12 cellular contexts compared by ENCODE assay signal in genomic region chr1:171257207-171258052, GRCh38. TPM values are rescaled to one million over a fixed set of nuclear protein-coding genes. Genes with fewer than 3 reads are reported as not detected.
DNase-seq lines count a peak whose midpoint lies in the region; ATAC-seq and TF ChIP-seq lines count a peak whose summit lies in the region.
"Had no signal": no experiment of that assay in that cellular context is flagged by ENCODE, and none has a peak within 500 bp of the region (broad histone marks: within the 10 kb centered on the region; RNA-seq: fewer than 3 reads in every experiment).

No MANE protein-coding gene starts in this region.

- TF ChIP-seq CTCF in fibroblast of lung (conservative IDR thresholded peaks at IDR 0.05 in 1 of 2, IDR thresholded peaks at IDR 0.05 in 1 of 2; ENCODE audit: low read depth in 1 of 2, low read length in 2 of 2), result no peak
- no peak for TF ChIP-seq CTCF in omental fat pad (IDR thresholded peaks at IDR 0.05)
- no peak for TF ChIP-seq CTCF in chondrocyte (IDR thresholded peaks at IDR 0.05)

- no peaks in the 10 kb centered on the region for H3K4me1 ChIP-seq in fibroblast of lung (ENCODE audit: control insufficient read depth, extremely low read depth, insufficient read depth, low read length)

- DNase-seq in Daoy (ENCODE audit: low read depth) (peak; percentile 35), OCI-M1 (lab: John Stamatoyannopoulos, UW) (peak; percentile 72), fibroblast of lung (ENCODE audit: low read depth in 2 of 2) (peak; percentile 8 to 22), omental fat pad (ENCODE audit: low spot score) (peak; percentile 38), NCI-H2081 treated with DMSO at 0.1 percent for 48 hours (lab: John Stamatoyannopoulos, UW) (no peak), chondrocyte (ENCODE audit: low spot score) (no peak)
- no peak for DNase-seq in activated naive CD4-positive, alpha-beta T cell treated with anti-CD3 and anti-CD28 coated beads, Interleukin-2, amount 10 ng/mL, durations not matched to agents 7 days and 5 days
- no peak for DNase-seq in NK-92 treated with Interleukin-12 subunit alpha and Interleukin-12 subunit beta, amount 100 ng/mL, for 24 hours (lab: John Stamatoyannopoulos, UW)
- DNase-seq: effector CD8-positive, alpha-beta T cell; HCEC 1CT; kidney glomerular epithelial cell; NCI-H774 had no signal

- peaks cover 7% of the 10 kb centered on the region for H3K4me1 Mint-ChIP-seq in activated naive CD4-positive, alpha-beta T cell treated with anti-CD3 and anti-CD28 coated beads, Interleukin-2, amount 10 ng/mL, durations not matched to agents 7 days and 5 days
- peaks cover 3% of the 10 kb centered on the region for H3K4me1 Mint-ChIP-seq in chondrocyte (ENCODE audit: low read depth)

- no peak overlapping the region for H3K27ac Mint-ChIP-seq in activated naive CD4-positive, alpha-beta T cell treated with anti-CD3 and anti-CD28 coated beads, Interleukin-2, amount 10 ng/mL, durations not matched to agents 7 days and 5 days
- H3K27ac Mint-ChIP-seq in chondrocyte (ENCODE audit: unreplicated experiment), result no peak overlapping the region

- no peak overlapping the region for H3K27ac ChIP-seq in fibroblast of lung (ENCODE audit: insufficient read depth, low read length)

- no peaks in the 10 kb centered on the region for H3K79me2 ChIP-seq in fibroblast of lung (ENCODE audit: control insufficient read depth, insufficient read depth, low read length)

- CTCF ChIA-PET in activated naive CD4-positive, alpha-beta T cell treated with anti-CD3 and anti-CD28 coated beads, Interleukin-2, amount 10 ng/mL, durations not matched to agents 7 days and 5 days (lab: Charles Lee), result interaction anchor here (1.9 kb wide), 1 partner anchor 56 kb away, joined by 5 read pairs; the partner anchor contains the start of gene FMO4

- H3K9ac ChIP-seq in fibroblast of lung (ENCODE audit: insufficient read depth, low read length), result no peak overlapping the region

- no peak overlapping the region for H3K4me2 ChIP-seq in fibroblast of lung (ENCODE audit: extremely low read depth, insufficient read depth, low read length)

- H3K9me3 ChIP-seq in fibroblast of lung (ENCODE audit: control insufficient read depth, insufficient read depth, low read depth, low read length), result no peaks in the 10 kb centered on the region

- no peaks in the 10 kb centered on the region for H3K36me3 ChIP-seq in fibroblast of lung (ENCODE audit: control insufficient read depth, insufficient read depth, low read length)

- H3K4me3 Mint-ChIP-seq in activated naive CD4-positive, alpha-beta T cell treated with anti-CD3 and anti-CD28 coated beads, Interleukin-2, amount 10 ng/mL, durations not matched to agents 7 days and 5 days, result no peak overlapping the region
- H3K4me3 Mint-ChIP-seq in chondrocyte (ENCODE audit: unreplicated experiment), result no peak overlapping the region

- no peak overlapping the region for H2AFZ ChIP-seq in fibroblast of lung (ENCODE audit: low read length)

- H3K27me3 Mint-ChIP-seq in activated naive CD4-positive, alpha-beta T cell treated with anti-CD3 and anti-CD28 coated beads, Interleukin-2, amount 10 ng/mL, durations not matched to agents 7 days and 5 days, result peaks cover 20% of the 10 kb centered on the region
- peaks cover 2% of the 10 kb centered on the region for H3K27me3 Mint-ChIP-seq in chondrocyte (ENCODE audit: low read depth)

- no peaks in the 10 kb centered on the region for H3K36me3 Mint-ChIP-seq in activated naive CD4-positive, alpha-beta T cell treated with anti-CD3 and anti-CD28 coated beads, Interleukin-2, amount 10 ng/mL, durations not matched to agents 7 days and 5 days
- H3K36me3 Mint-ChIP-seq in chondrocyte (ENCODE audit: low read depth), result no peaks in the 10 kb centered on the region

- peak; percentile 85 for ATAC-seq in omental fat pad (ENCODE audit: low FRiP score)

- no peaks in the 10 kb centered on the region for H3K9me3 Mint-ChIP-seq in activated naive CD4-positive, alpha-beta T cell treated with anti-CD3 and anti-CD28 coated beads, Interleukin-2, amount 10 ng/mL, durations not matched to agents 7 days and 5 days
- no peaks in the 10 kb centered on the region for H3K9me3 Mint-ChIP-seq in chondrocyte (ENCODE audit: low read depth)

- no peak overlapping the region for H3K4me3 ChIP-seq in fibroblast of lung (replicated peaks in 1 of 4; ENCODE audit: control extremely low read depth in 1 of 4, insufficient read depth in 1 of 4, low read depth in 3 of 4, low read length in 4 of 4)

- H4K20me1 ChIP-seq in fibroblast of lung (ENCODE audit: control insufficient read depth, extremely low read depth, insufficient read depth, low read length), result no peaks in the 10 kb centered on the region

- no peaks in the 10 kb centered on the region for H3K27me3 ChIP-seq in fibroblast of lung (ENCODE audit: control insufficient read depth, insufficient read depth, low read length)

RNA-seq across cellular contexts. Expression of gene FMO1, which starts 9.1 kb away (rescaled TPM):
- not detected in 2 replicates for total RNA-seq in Daoy (2014; rRNA removed; shearing (Covaris generic))
- 0.77 TPM in 1 of 2 replicates, not detected in the other for total RNA-seq in fibroblast of lung
- polyA plus RNA-seq in fibroblast of lung, result 0.22 TPM in 1 of 2 replicates, not detected in the other
- polyA plus RNA-seq in fibroblast of lung (2012), result 0.17 TPM in 1 of 2 replicates, not detected in the other
- not detected in 2 replicates for polyA minus RNA-seq in fibroblast of lung (ENCODE audit: low replicate concordance)
- total RNA-seq in omental fat pad, result 1 to 10 TPM in 3 of 4 donors, under 1 TPM in 1; 0.94 to 9.5 (median 1.9) TPM
- 0.65 to 3.5 TPM (median 0.87 TPM) in 3 replicates for total RNA-seq in chondrocyte

RNA-seq across cellular contexts. Expression of gene FMO4, which starts 56.6 kb away (rescaled TPM):
- 0.39 and 0.97 TPM in 2 replicates for total RNA-seq in Daoy (2014; rRNA removed; shearing (Covaris generic))
- total RNA-seq in fibroblast of lung, result 4.6 and 7.3 TPM in 2 replicates
- polyA plus RNA-seq in fibroblast of lung, result 1.5 and 5.5 TPM in 2 replicates
- 1.0 and 2.1 TPM in 2 replicates for polyA plus RNA-seq in fibroblast of lung (2012)
- not detected in 2 replicates for polyA minus RNA-seq in fibroblast of lung (ENCODE audit: low replicate concordance)
- 1 to 10 TPM; 1.8 to 7.9 (median 4.1) TPM for total RNA-seq in omental fat pad
- total RNA-seq in chondrocyte, result 2.2 to 3.5 TPM (median 2.6 TPM) in 3 replicates

Comparison
In these comparisons a context has a peak if more than half of its experiments do, and no peak if none do; other contexts are left out.
1. DNase-seq: peak in Daoy (single experiment), OCI-M1 (single experiment), fibroblast of lung (2 of 2) and omental fat pad (single experiment); none in activated naive CD4-positive, alpha-beta T cell treated with anti-CD3 and anti-CD28 coated beads, Interleukin-2, amount 10 ng/mL, durations not matched to agents 7 days and 5 days (single experiment), NK-92 treated with Interleukin-12 subunit alpha and Interleukin-12 subunit beta, amount 100 ng/mL, for 24 hours (single experiment), NCI-H2081 treated with DMSO at 0.1 percent for 48 hours (single experiment) and chondrocyte (single experiment).